In genomic region chr16:626787-627457, GRCh38 we compare ENCODE assay signal across 6 cellular contexts. TPM values are rescaled to one million over a fixed set of nuclear protein-coding genes. Genes with fewer than 3 reads are reported as not detected.
DNase-seq lines count a peak whose midpoint lies in the region; ATAC-seq and TF ChIP-seq lines count a peak whose summit lies in the region.

No MANE protein-coding gene starts in this region.

- peaks cover 0 to 5% (median 0%) of the 10 kb centered on the region in 3 donors for H3K36me3 Mint-ChIP-seq in immature natural killer cell

- ATAC-seq in HG03571 (IDR thresholded peaks at IDR 0.05; ENCODE audit: unreplicated experiment) = no peak

- no peak overlapping the region for H3K4me3 Mint-ChIP-seq in immature natural killer cell

- no peaks in the 10 kb centered on the region for H3K9me3 ChIP-seq in ascending aorta

- no peak for TF ChIP-seq CTCF in ascending aorta (IDR thresholded peaks at IDR 0.05)

- H3K27ac ChIP-seq in ascending aorta = no peak overlapping the region

- peaks cover 26 to 39% of the 10 kb centered on the region in 2 donors for H3K36me3 ChIP-seq in ascending aorta

- no peaks in the 10 kb centered on the region for H3K9me3 Mint-ChIP-seq in immature natural killer cell

- no peak overlapping the region for H3K27ac Mint-ChIP-seq in immature natural killer cell

- H3K4me1 Mint-ChIP-seq in immature natural killer cell = peaks cover 0 to 2% of the 10 kb centered on the region in 2 donors

- no peaks in the 10 kb centered on the region for H3K27me3 Mint-ChIP-seq in immature natural killer cell (ENCODE audit: low read depth in 3 of 3)

- H3K27me3 ChIP-seq in ascending aorta = no peaks in the 10 kb centered on the region

- no peak overlapping the region for H3K4me3 ChIP-seq in ascending aorta

- H3K4me1 ChIP-seq in ascending aorta = peaks cover 0 to 5% of the 10 kb centered on the region in 2 donors

- intact Hi-C loops in ascending aorta (cut with DNase I) = no loop called here

- DNase-seq in COLO668 (lab: John Stamatoyannopoulos, UW; ENCODE audit: unreplicated experiment) (peak; percentile 59), SHP77 treated with DMSO at 0.1 percent for 48 hours (lab: John Stamatoyannopoulos, UW) (peak; percentile 40), kidney tubule cell (ENCODE audit: low spot score) (peak; percentile 93), immature natural killer cell (no peak), ascending aorta (ENCODE audit: low spot score in 2 of 2) (no peak)

RNA-seq across cellular contexts. Expression of gene WFIKKN1, which starts 3.9 kb away (rescaled TPM):
- polyA plus RNA-seq in immature natural killer cell = under 1 TPM in 2 of 3 donors, not detected in 1; 0.17 to 0.19 TPM
- not detected for total RNA-seq in ascending aorta

RNA-seq across cellular contexts. Expression of gene METTL26, which starts 9.2 kb away (rescaled TPM):
- 100 to 1,000 TPM in 1 of 3 donors, 10 to 100 TPM in 2; 89.3 to 128 (median 93.9) TPM for polyA plus RNA-seq in immature natural killer cell
- 523 TPM for total RNA-seq in ascending aorta

RNA-seq across cellular contexts. Expression of gene MCRIP2, which starts 14.7 kb away (rescaled TPM):
- 10 to 100 TPM; 16.8 to 36.3 (median 22.8) TPM for polyA plus RNA-seq in immature natural killer cell
- total RNA-seq in ascending aorta = 92.9 TPM

RNA-seq across cellular contexts. Expression of gene WDR90, which starts 22.2 kb away (rescaled TPM):
- 1 to 10 TPM in 2 of 3 donors, not detected in 1; 1.2 to 2.4 TPM for polyA plus RNA-seq in immature natural killer cell
- 50.0 TPM for total RNA-seq in ascending aorta

RNA-seq across cellular contexts. Expression of gene RAB40C, which starts 37.1 kb away (rescaled TPM):
- polyA plus RNA-seq in immature natural killer cell = 10 to 100 TPM in 1 of 3 donors, 1 to 10 TPM in 2; 4.6 to 17.5 (median 5.8) TPM
- 29.8 TPM for total RNA-seq in ascending aorta

Comparison
In these comparisons a context has a peak if more than half of its experiments do, and no peak if none do; other contexts are left out.
1. DNase-seq: peak in COLO668 (single experiment), SHP77 treated with DMSO at 0.1 percent for 48 hours (single experiment) and kidney tubule cell (single experiment); none in immature natural killer cell (0 of 3) and ascending aorta (0 of 2).